In the genomic region with DNA sequence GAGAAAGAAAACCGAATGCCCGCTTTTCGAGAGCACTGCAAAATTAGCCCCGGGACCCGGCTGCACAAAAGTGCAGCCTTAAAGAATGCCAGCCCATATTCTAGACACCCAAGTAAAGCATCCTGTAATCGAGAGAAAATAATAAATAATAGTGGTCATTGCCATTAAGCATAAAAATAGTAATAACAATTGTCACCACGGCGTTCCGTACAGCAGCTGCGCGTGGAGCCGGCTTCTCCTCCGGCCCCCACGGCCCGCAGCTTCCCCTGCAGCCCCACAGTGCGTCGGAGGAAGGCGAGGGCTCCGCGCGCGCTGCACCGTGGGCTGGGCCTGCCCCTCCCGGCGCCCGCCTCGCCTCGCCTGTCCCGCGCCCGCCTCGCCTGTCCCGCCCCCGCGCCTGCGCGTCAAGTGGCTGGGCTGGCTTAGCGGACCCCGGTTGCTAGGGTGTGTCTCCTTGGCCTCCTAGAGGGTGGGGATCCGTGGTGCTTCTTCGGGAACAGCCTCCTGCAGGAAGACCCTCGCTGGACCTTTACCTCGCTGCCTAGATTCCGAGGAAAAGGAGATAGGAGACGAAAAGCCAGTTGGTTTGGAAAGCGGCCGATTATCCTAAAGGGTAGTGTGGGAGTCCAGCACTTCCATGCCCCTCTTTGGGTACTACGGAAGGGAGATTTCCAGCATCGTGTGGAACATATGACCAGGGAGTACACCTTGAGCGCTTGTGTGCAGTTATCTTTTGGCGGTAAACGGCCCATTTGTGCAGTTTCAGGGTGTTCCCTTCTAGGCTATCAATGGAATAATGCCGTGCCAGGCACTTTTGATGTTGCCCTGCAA, we compare ENCODE assay signal across 8 cellular contexts. TPM values are rescaled to one million over a fixed set of nuclear protein-coding genes. Genes with fewer than 3 reads are reported as not detected.
DNase-seq lines count a peak whose midpoint lies in the region; ATAC-seq and TF ChIP-seq lines count a peak whose summit lies in the region.

A gene with protein sequence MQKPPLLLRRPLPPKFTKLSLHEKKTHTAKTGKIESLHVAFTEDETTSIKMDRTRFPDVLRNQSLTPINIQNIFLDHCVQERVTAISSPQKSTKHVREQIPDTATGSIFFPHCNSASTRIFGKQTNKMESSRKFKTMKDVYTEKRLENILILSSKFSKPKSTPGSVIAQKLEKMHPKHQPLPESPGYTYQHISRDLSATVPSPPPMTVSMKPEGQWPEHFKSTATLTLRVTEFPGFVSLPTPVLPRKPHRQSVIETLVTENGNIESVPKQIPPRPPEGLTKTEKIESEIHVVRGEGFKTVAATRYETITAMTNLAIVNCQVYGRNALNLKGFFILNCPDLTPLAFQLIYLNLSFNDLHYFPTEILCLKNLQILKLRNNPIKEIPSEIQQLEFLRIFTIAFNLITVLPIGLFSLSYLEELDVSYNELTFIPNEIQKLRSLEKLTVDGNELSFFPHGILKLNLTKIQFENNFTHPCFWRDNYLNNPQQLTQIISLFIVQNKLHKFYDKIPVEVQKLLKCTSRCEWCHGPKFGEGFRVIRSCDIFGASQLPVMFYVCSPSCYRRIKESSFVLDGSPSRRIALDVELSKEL (plus strand): TSS at position 408 of the 831 bp plus-strand sequence. CDS start 1,107 bp downstream, outside the sequence.

- ATAC-seq in HG02840 (IDR thresholded peaks at IDR 0.05; ENCODE audit: low FRiP score, unreplicated experiment) = peak; percentile 88
- peak; percentile 99 for ATAC-seq in left lobe of liver

- H3K4me3 ChIP-seq in choroid plexus epithelial cell (ENCODE audit: low read depth, low read length) = peak within 1 kb of the TSS; percentile 52

- TF ChIP-seq CTCF in choroid plexus epithelial cell (conservative IDR thresholded peaks at IDR 0.05; ENCODE audit: low read depth, low read length) = no peak

- DNase-seq in NCI-H2227 (lab: John Stamatoyannopoulos, UW; ENCODE audit: unreplicated experiment) (peak; percentile 54), NCI-H2227 treated with DMSO at 0.1 percent for 48 hours (lab: John Stamatoyannopoulos, UW) (no peak), NCI-H1930 (lab: John Stamatoyannopoulos, UW) (peak; percentile 76 to 78), choroid plexus epithelial cell (ENCODE audit: low read depth) (peak; percentile 13), left lobe of liver (ENCODE audit: low spot score) (peak; percentile 84)
- peak; percentile 72 to 80 for DNase-seq in activated CD4-positive, alpha-beta T cell treated with anti-CD3 and anti-CD28 coated beads for 24 hours (ENCODE audit: low read depth in 2 of 2)
- DNase-seq in stimulated activated CD4-positive, alpha-beta T cell treated with anti-CD3 and anti-CD28 coated beads, Interleukin-2, amount 100 ng/mL, for 4 hours (ENCODE audit: low read depth) = peak; percentile 77

RNA-seq across cellular contexts. Expression of the gene that starts here (rescaled TPM):
- total RNA-seq in left lobe of liver = 0.20 TPM

Comparison
In these comparisons a context has a peak if more than half of its experiments do, and no peak if none do; other contexts are left out.
1. Peak in DNase-seq and ATAC-seq in left lobe of liver; RNA of the gene not detected or under 1 TPM.